5 cellular contexts compared by ENCODE assay signal in genomic region chr3:163572856-163573255, GRCh38.
"Had no signal": no experiment of that assay in that cellular context is flagged by ENCODE, and none has a peak within 500 bp of the region (broad histone marks: within the 10 kb centered on the region; RNA-seq: fewer than 3 reads in every experiment).

No MANE protein-coding gene starts in this region.

- ATAC-seq: HepG2, K562 had no signal

- DNase-seq: IMR-90, KBM-7, KG1 had no signal
